ENCODE assay signal across 23 cellular contexts in genomic region chr5:6302099-6302498, GRCh38.
"Had no signal": no experiment of that assay in that cellular context is flagged by ENCODE, and none has a peak within 500 bp of the region (broad histone marks: within the 10 kb centered on the region; RNA-seq: fewer than 3 reads in every experiment).

No MANE protein-coding gene starts in this region.

- H3K4me2 ChIP-seq: hepatocyte had no signal

- H2AFZ ChIP-seq: hepatocyte had no signal

- DNase-seq: activated CD8-positive, alpha-beta memory T cell treated with anti-CD3 and anti-CD28 coated beads, Interleukin-2, amount 50 U/mL, for 4 hours; activated naive CD4-positive, alpha-beta T cell; activated T-cell treated with anti-CD3 and anti-CD28 coated beads, Interleukin-2, amount 50 U/mL, for 24 hours; effector memory CD8-positive, alpha-beta T cell; glutamatergic neuron; kidney glomerular epithelial cell; left ventricle myocardium inferior; naive thymus-derived CD8-positive, alpha-beta T cell; spleen; stimulated activated CD4-positive, alpha-beta T cell treated with anti-CD3 and anti-CD28 coated beads, Interleukin-4, amount 100 ng/mL, for 1 hour; stimulated activated naive CD4-positive, alpha-beta T cell; WERI-Rb-1 had no signal

- H3K36me3 ChIP-seq: esophagus muscularis mucosa, left ventricle myocardium inferior, prostate gland, right atrium auricular region, spleen, thoracic aorta, vagina, WERI-Rb-1 had no signal

- H3K4me3 Mint-ChIP-seq: activated naive CD8-positive, alpha-beta T cell; activated T-cell treated with anti-CD3 and anti-CD28 coated beads, Interleukin-2, amount 50 U/mL, for 24 hours; central memory CD8-positive, alpha-beta T cell; effector memory CD8-positive, alpha-beta T cell; mesothelial cell of epicardium; naive thymus-derived CD8-positive, alpha-beta T cell; type B pancreatic cell had no signal

- H3K4me1 ChIP-seq: esophagus muscularis mucosa, left ventricle myocardium inferior, prostate gland, right atrium auricular region, spleen, vagina had no signal

- ATAC-seq: effector memory CD8-positive, alpha-beta T cell; naive thymus-derived CD8-positive, alpha-beta T cell had no signal

- H3K27ac Mint-ChIP-seq: activated naive CD8-positive, alpha-beta T cell; activated T-cell treated with anti-CD3 and anti-CD28 coated beads, Interleukin-2, amount 50 U/mL, for 24 hours; activated T-helper 2 cell treated with anti-CD3 and anti-CD28 coated beads, Interferon-gamma antibody, Interleukin-2, Interleukin-4, amounts not matched to agents 10 μg/mL and 5 μg/mL and 100 μg/mL, durations not matched to agents 14 hours and 24 hours and 36 hours; effector memory CD8-positive, alpha-beta T cell; mesothelial cell of epicardium; naive thymus-derived CD8-positive, alpha-beta T cell; type B pancreatic cell had no signal

- H3K9me3 Mint-ChIP-seq: activated T-cell treated with anti-CD3 and anti-CD28 coated beads, Interleukin-2, amount 50 U/mL, for 24 hours; activated T-helper 2 cell treated with anti-CD3 and anti-CD28 coated beads, Interferon-gamma antibody, Interleukin-2, Interleukin-4, amounts not matched to agents 10 μg/mL and 5 μg/mL and 100 μg/mL, durations not matched to agents 14 hours and 24 hours and 36 hours; mesothelial cell of epicardium; type B pancreatic cell had no signal

- H3K36me3 Mint-ChIP-seq: activated naive CD8-positive, alpha-beta T cell; mesothelial cell of epicardium; naive thymus-derived CD8-positive, alpha-beta T cell; type B pancreatic cell had no signal

- H3K4me1 Mint-ChIP-seq: central memory CD8-positive, alpha-beta T cell; mesothelial cell of epicardium; naive thymus-derived CD8-positive, alpha-beta T cell had no signal

- H3K27ac ChIP-seq: esophagus muscularis mucosa, hepatocyte, left ventricle myocardium inferior, prostate gland, right atrium auricular region, spleen, thoracic aorta, vagina, WERI-Rb-1 had no signal

- H3K79me2 ChIP-seq: hepatocyte had no signal

- H3K27me3 ChIP-seq: esophagus muscularis mucosa, hepatocyte, right atrium auricular region, spleen, vagina had no signal

- H3K9me3 ChIP-seq: esophagus muscularis mucosa, left ventricle myocardium inferior, prostate gland, right atrium auricular region, spleen, thoracic aorta, vagina had no signal

- H3K4me3 ChIP-seq: esophagus muscularis mucosa, hepatocyte, left ventricle myocardium inferior, prostate gland, right atrium auricular region, spleen, thoracic aorta, vagina had no signal
